ENCODE assay signal across 7 cellular contexts in genomic region chr9:136700959-136701664, GRCh38. TPM values are rescaled to one million over a fixed set of nuclear protein-coding genes. Genes with fewer than 3 reads are reported as not detected.
DNase-seq lines count a peak whose midpoint lies in the region; ATAC-seq and TF ChIP-seq lines count a peak whose summit lies in the region.

No MANE protein-coding gene starts in this region.

- H3K9me3 ChIP-seq in smooth muscle cell (replicated peaks; ENCODE audit: low read depth) = no peaks in the 10 kb centered on the region

- H3K4me3 ChIP-seq in smooth muscle cell = no peak overlapping the region

- H3K36me3 Mint-ChIP-seq in activated naive CD8-positive, alpha-beta T cell treated with anti-CD3 and anti-CD28 coated beads, Interleukin-2, amount 50 U/mL, for 24 hours (ENCODE audit: low read depth) = no peaks in the 10 kb centered on the region

- H4K20me1 ChIP-seq in smooth muscle cell (ENCODE audit: low read depth) = no peaks in the 10 kb centered on the region

- DNase-seq in T follicular helper cell (ENCODE audit: low read depth) (peak; percentile 28), smooth muscle cell (lab: John Stamatoyannopoulos, UW; ENCODE audit: unreplicated experiment) (no peak), dermis blood vessel endothelial cell (no peak)
- peak; percentile 73 for DNase-seq in activated naive CD8-positive, alpha-beta T cell treated with anti-CD3 and anti-CD28 coated beads, Interleukin-2, amount 50 U/mL, for 24 hours
- peak; percentile 21 for DNase-seq in stimulated activated CD8-positive, alpha-beta memory T cell treated with anti-CD3 and anti-CD28 coated beads, Interleukin-12 subunit alpha, Interleukin-12 subunit beta, amount 100 ng/mL, for 4 hours (ENCODE audit: low read depth)
- no peak for DNase-seq in effector CD8-positive, alpha-beta T cell (lab: John Stamatoyannopoulos, UW)

- H3K9me3 Mint-ChIP-seq in activated naive CD8-positive, alpha-beta T cell treated with anti-CD3 and anti-CD28 coated beads, Interleukin-2, amount 50 U/mL, for 24 hours = no peaks in the 10 kb centered on the region

- H3K4me1 ChIP-seq in smooth muscle cell (ENCODE audit: low read depth) = no peaks in the 10 kb centered on the region

- H3K9ac ChIP-seq in smooth muscle cell (ENCODE audit: low read depth) = no peak overlapping the region

- no peaks in the 10 kb centered on the region for H3K79me2 ChIP-seq in smooth muscle cell (ENCODE audit: low read depth)

- H3K4me1 Mint-ChIP-seq in activated naive CD8-positive, alpha-beta T cell treated with anti-CD3 and anti-CD28 coated beads, Interleukin-2, amount 50 U/mL, for 24 hours = peaks cover 32% of the 10 kb centered on the region

- peak overlapping the region; percentile 78 for H3K27ac Mint-ChIP-seq in activated naive CD8-positive, alpha-beta T cell treated with anti-CD3 and anti-CD28 coated beads, Interleukin-2, amount 50 U/mL, for 24 hours

- H3K27me3 Mint-ChIP-seq in activated naive CD8-positive, alpha-beta T cell treated with anti-CD3 and anti-CD28 coated beads, Interleukin-2, amount 50 U/mL, for 24 hours = peaks cover 24% of the 10 kb centered on the region

- no peaks in the 10 kb centered on the region for H3K36me3 ChIP-seq in smooth muscle cell (ENCODE audit: low read depth)

- ATAC-seq in GM21515 (IDR thresholded peaks at IDR 0.05; ENCODE audit: unreplicated experiment) = peak; percentile 57
- ATAC-seq in activated naive CD8-positive, alpha-beta T cell treated with anti-CD3 and anti-CD28 coated beads, Interleukin-2, amount 50 U/mL, for 24 hours = peak; percentile 97

- TF ChIP-seq CTCF in smooth muscle cell (IDR thresholded peaks at IDR 0.05; ENCODE audit: borderline replicate concordance, insufficient read depth, poor library complexity, severe bottlenecking) = no peak

- 71% methylated on average over 37 of the region's 37 CpGs for WGBS in smooth muscle cell (ENCODE audit: low lambda C conversion rate)

- peak overlapping the region; percentile 77 for H3K4me3 Mint-ChIP-seq in activated naive CD8-positive, alpha-beta T cell treated with anti-CD3 and anti-CD28 coated beads, Interleukin-2, amount 50 U/mL, for 24 hours

- no peak overlapping the region for H3K4me2 ChIP-seq in smooth muscle cell

- H3F3A ChIP-seq in smooth muscle cell (ENCODE audit: low read depth) = no peaks in the 10 kb centered on the region

- no peak overlapping the region for H3K27ac ChIP-seq in smooth muscle cell (ENCODE audit: low read depth)

- peaks cover 3% of the 10 kb centered on the region for H3K27me3 ChIP-seq in smooth muscle cell (ENCODE audit: low read depth)

- H2AFZ ChIP-seq in smooth muscle cell (ENCODE audit: low read depth) = no peak overlapping the region

RNA-seq across cellular contexts. Expression of gene DIPK1B, which starts 11.3 kb away (rescaled TPM):
- total RNA-seq in smooth muscle cell = 14.6 and 25.5 TPM in 2 replicates
- 57.8 and 58.5 TPM in 2 replicates for polyA plus RNA-seq in smooth muscle cell
- total RNA-seq in dermis blood vessel endothelial cell = 172 and 238 TPM in 2 replicates

RNA-seq across cellular contexts. Expression of gene AGPAT2, which starts 13.9 kb away (rescaled TPM):
- 42.9 and 48.6 TPM in 2 replicates for total RNA-seq in smooth muscle cell
- 105 and 122 TPM in 2 replicates for polyA plus RNA-seq in smooth muscle cell
- total RNA-seq in dermis blood vessel endothelial cell = 46.1 and 62.6 TPM in 2 replicates

RNA-seq across cellular contexts. Expression of gene EGFL7, which starts 38.4 kb away (rescaled TPM):
- total RNA-seq in smooth muscle cell (60.3 and 61.8 TPM in 2 replicates), dermis blood vessel endothelial cell (571 and 768 TPM in 2 replicates)
- polyA plus RNA-seq in smooth muscle cell = 196 and 239 TPM in 2 replicates

RNA-seq across cellular contexts. Expression of gene LCN10, which starts 41.6 kb away (rescaled TPM):
- total RNA-seq in smooth muscle cell (not detected in 2 replicates), dermis blood vessel endothelial cell (0.05 TPM in 1 of 2 replicates, not detected in the other)
- not detected in 2 replicates for polyA plus RNA-seq in smooth muscle cell

RNA-seq across cellular contexts. Expression of gene LCN6, which starts 47.2 kb away (rescaled TPM):
- total RNA-seq in smooth muscle cell (not detected in 2 replicates), dermis blood vessel endothelial cell (0.68 TPM in 1 of 2 replicates, not detected in the other)
- not detected in 2 replicates for polyA plus RNA-seq in smooth muscle cell

Comparison
In these comparisons a context has a peak if more than half of its experiments do, and no peak if none do; other contexts are left out.
1. DNase-seq: peak in T follicular helper cell (single experiment), activated naive CD8-positive, alpha-beta T cell treated with anti-CD3 and anti-CD28 coated beads, Interleukin-2, amount 50 U/mL, for 24 hours (single experiment) and stimulated activated CD8-positive, alpha-beta memory T cell treated with anti-CD3 and anti-CD28 coated beads, Interleukin-12 subunit alpha, Interleukin-12 subunit beta, amount 100 ng/mL, for 4 hours (single experiment); none in effector CD8-positive, alpha-beta T cell (single experiment), smooth muscle cell (single experiment) and dermis blood vessel endothelial cell (single experiment).